ENCODE assay signal across 34 cellular contexts in the genomic region with DNA sequence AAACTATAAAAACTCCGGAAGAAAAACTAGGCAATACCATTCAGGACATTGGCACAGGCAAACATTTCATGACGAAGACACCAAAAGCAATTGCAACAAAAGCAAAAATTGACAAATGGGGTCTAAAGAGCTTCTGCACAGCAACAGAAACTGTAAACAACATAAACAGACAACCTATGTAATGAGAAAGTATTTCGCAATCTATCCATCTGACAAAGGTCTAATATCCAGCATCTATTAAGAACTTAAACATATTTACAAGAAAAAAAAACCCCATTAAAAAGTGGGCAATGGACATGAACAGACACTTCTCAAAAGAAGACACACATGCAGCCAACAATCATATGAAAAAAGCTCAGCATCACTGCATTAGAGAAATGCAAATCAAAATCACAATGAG.
"Had no signal": no experiment of that assay in that cellular context is flagged by ENCODE, and none has a peak within 500 bp of the region (broad histone marks: within the 10 kb centered on the region; RNA-seq: fewer than 3 reads in every experiment).

No MANE protein-coding gene starts in this region.

- H3K36me3 ChIP-seq: adrenal gland, brain microvascular endothelial cell, breast epithelium had no signal

- ATAC-seq: activated CD8-positive, alpha-beta T cell treated with anti-CD3 and anti-CD28 coated beads for 36 hours; activated naive CD4-positive, alpha-beta T cell treated with anti-CD3 and anti-CD28 coated beads, Interleukin-2, amount 50 U/mL, for 72 hours; activated T-cell treated with anti-CD3 and anti-CD28 coated beads, Interleukin-2, amount 50 U/mL, for 4 hours; activated T-cell treated with anti-CD3 and anti-CD28 coated beads, Interleukin-2, amount 50 U/mL, for 72 hours; activated T-helper 17 cell treated with anti-CD3 and anti-CD28 coated beads, Interleukin-2, amount 50 U/mL, for 72 hours; body of pancreas had no signal

- H3K4me3 ChIP-seq: adrenal gland, body of pancreas, breast epithelium had no signal

- H3K4me1 ChIP-seq: adrenal gland, body of pancreas, breast epithelium had no signal

- H3K27me3 ChIP-seq: adrenal gland, body of pancreas, brain microvascular endothelial cell, breast epithelium had no signal

- H3K9me3 ChIP-seq: adrenal gland, body of pancreas, breast epithelium had no signal

- FAIRE-seq: astrocyte, TTC549 had no signal

- DNase-seq: activated B cell treated with CpG ODN at 0.5 μM for 24 hours; activated CD4-positive, alpha-beta memory T cell treated with anti-CD3 and anti-CD28 coated beads for 36 hours; activated CD4-positive, alpha-beta T cell treated with anti-CD3 and anti-CD28 coated beads for 4 hours; activated CD4-positive, alpha-beta T cell treated with anti-CD3 and anti-CD28 coated beads, Interleukin-2, amount 10 ng/mL, durations not matched to agents 24 days and 14 days; activated CD4-positive, alpha-beta T cell treated with anti-CD3 and anti-CD28 coated beads, Interleukin-2, amount 50 U/mL, for 1 hour; activated CD4-positive, alpha-beta T cell treated with anti-CD3 and anti-CD28 coated beads, Interleukin-2, amount 50 U/mL, for 4 hours; activated CD4-positive, CD25-positive, alpha-beta regulatory T cell treated with anti-CD3 and anti-CD28 coated beads, Interleukin-2, amount 50 U/mL, for 72 hours; activated CD8-positive, alpha-beta memory T cell treated with anti-CD3 and anti-CD28 coated beads, Interleukin-2, amount 50 U/mL, for 4 hours; activated CD8-positive, alpha-beta T cell treated with anti-CD3 and anti-CD28 coated beads for 36 hours; activated effector memory CD4-positive, alpha-beta T cell treated with anti-CD3 and anti-CD28 coated beads, Interleukin-2, amount 50 U/mL, for 16 hours; activated gamma-delta T cell treated with Interleukin-2 at 50 U/mL for 16 hours; activated naive CD4-positive, alpha-beta T cell; activated naive CD4-positive, alpha-beta T cell treated with anti-CD3 and anti-CD28 coated beads for 36 hours; activated naive CD4-positive, alpha-beta T cell treated with anti-CD3 and anti-CD28 coated beads, Interleukin-2, amount 50 U/mL, for 16 hours; activated naive CD8-positive, alpha-beta T cell treated with anti-CD3 and anti-CD28 coated beads for 36 hours; activated T-cell treated with anti-CD3 and anti-CD28 coated beads for 4 hours; activated T-cell treated with anti-CD3 and anti-CD28 coated beads, Interleukin-2, amount 50 U/mL, for 1 hour; activated T-cell treated with anti-CD3 and anti-CD28 coated beads, Interleukin-2, amount 50 U/mL, for 4 hours; activated T-cell treated with anti-CD3 and anti-CD28 coated beads, Interleukin-2, amount 50 U/mL, for 72 hours; adrenal gland; amniotic stem cell; aorta; body of pancreas; brain microvascular endothelial cell; central memory CD4-positive, alpha-beta T cell; T-helper 1 cell; T-helper 2 cell; T-helper 9 cell had no signal

- H3K27ac ChIP-seq: adrenal gland, body of pancreas, brain microvascular endothelial cell, breast epithelium, VCaP had no signal
